In genomic region chr16:86452451-86452850, GRCh38 we compare ENCODE assay signal across 24 cellular contexts. TPM values are rescaled to one million over a fixed set of nuclear protein-coding genes. Genes with fewer than 3 reads are reported as not detected.
"Had no signal": no experiment of that assay in that cellular context is flagged by ENCODE, and none has a peak within 500 bp of the region (broad histone marks: within the 10 kb centered on the region; RNA-seq: fewer than 3 reads in every experiment).

No MANE protein-coding gene starts in this region.

- H3K27ac Mint-ChIP-seq: activated naive CD8-positive, alpha-beta T cell treated with anti-CD3 and anti-CD28 coated beads, Interleukin-2, amount 10 ng/mL, durations not matched to agents 7 days and 5 days; immature natural killer cell; natural killer cell treated with Interleukin-12 subunit alpha and Interleukin-12 subunit beta and Interleukin-15 and Interleukin-18, amount 100 ng/mL, for 72 hours; progenitor cell of endocrine pancreas; T-cell had no signal

- H3K4me3 ChIP-seq: colonic mucosa, esophagus muscularis mucosa, hepatocyte, left lung, spleen, tibial nerve had no signal

- H3K36me3 Mint-ChIP-seq: activated naive CD8-positive, alpha-beta T cell treated with anti-CD3 and anti-CD28 coated beads, Interleukin-2, amount 10 ng/mL, durations not matched to agents 7 days and 5 days; immature natural killer cell; natural killer cell treated with Interleukin-12 subunit alpha and Interleukin-12 subunit beta and Interleukin-15 and Interleukin-18, amount 100 ng/mL, for 72 hours; T-cell had no signal

- DNase-seq: activated naive CD4-positive, alpha-beta T cell treated with Interleukin-2 at 50 U/mL for 16 hours; activated naive CD8-positive, alpha-beta T cell treated with anti-CD3 and anti-CD28 coated beads, Interleukin-2, amount 10 ng/mL, durations not matched to agents 7 days and 5 days; activated T-cell treated with anti-CD3 and anti-CD28 coated beads, Interleukin-2, amount 50 U/mL, for 1 hour; amniotic stem cell; colonic mucosa; foreskin melanocyte; glutamatergic neuron; immature natural killer cell; kidney glomerular epithelial cell; left lung; mammary epithelial cell; midbrain; retina; spleen; stimulated activated CD4-positive, alpha-beta T cell treated with anti-CD3 and anti-CD28 coated beads, Interleukin-4, amount 100 ng/mL, for 1 hour; stimulated activated naive CD8-positive, alpha-beta T cell treated with anti-CD3 and anti-CD28 coated beads, Interleukin-15, Interleukin-2, amounts not matched to agents 100 U/mL and 50 U/mL, for 24 hours; substantia nigra; T-cell had no signal

- H3K27ac ChIP-seq: colonic mucosa, esophagus muscularis mucosa, hepatocyte, left lung, spleen, tibial nerve had no signal

- H3K9me3 Mint-ChIP-seq: activated naive CD8-positive, alpha-beta T cell treated with anti-CD3 and anti-CD28 coated beads, Interleukin-2, amount 10 ng/mL, durations not matched to agents 7 days and 5 days; immature natural killer cell; natural killer cell treated with Interleukin-12 subunit alpha and Interleukin-12 subunit beta and Interleukin-15 and Interleukin-18, amount 100 ng/mL, for 72 hours had no signal

- H3K4me1 ChIP-seq: colonic mucosa, spleen, tibial nerve had no signal

- H3K36me3 ChIP-seq: colonic mucosa, esophagus muscularis mucosa, left lung, spleen, tibial nerve had no signal

- H3K27me3 ChIP-seq: colonic mucosa, esophagus muscularis mucosa, hepatocyte had no signal

- H3K4me1 Mint-ChIP-seq: activated naive CD8-positive, alpha-beta T cell treated with anti-CD3 and anti-CD28 coated beads, Interleukin-2, amount 10 ng/mL, durations not matched to agents 7 days and 5 days had no signal

- H3K9me3 ChIP-seq: colonic mucosa, esophagus muscularis mucosa, left lung had no signal

- H3K4me3 Mint-ChIP-seq: activated naive CD8-positive, alpha-beta T cell treated with anti-CD3 and anti-CD28 coated beads, Interleukin-2, amount 10 ng/mL, durations not matched to agents 7 days and 5 days; immature natural killer cell; natural killer cell treated with Interleukin-12 subunit alpha and Interleukin-12 subunit beta and Interleukin-15 and Interleukin-18, amount 100 ng/mL, for 72 hours; T-cell had no signal

- ATAC-seq: left lung; natural killer cell treated with Interleukin-12 subunit alpha and Interleukin-12 subunit beta and Interleukin-15 and Interleukin-18, amount 100 ng/mL, for 72 hours; stimulated activated naive CD8-positive, alpha-beta T cell treated with anti-CD3 and anti-CD28 coated beads, Interleukin-15, Interleukin-2, amounts not matched to agents 100 U/mL and 50 U/mL, for 24 hours; T-cell had no signal

RNA-seq across cellular contexts. Expression of gene FOXF1, which starts 57.9 kb away (rescaled TPM):
- total RNA-seq: activated naive CD8-positive, alpha-beta T cell treated with anti-CD3 and anti-CD28 coated beads, Interleukin-2, amount 10 ng/mL, durations not matched to agents 7 days and 5 days; mammary epithelial cell; natural killer cell treated with Interleukin-12 subunit alpha and Interleukin-12 subunit beta and Interleukin-15 and Interleukin-18, amount 100 ng/mL, for 72 hours; osteocyte; progenitor cell of endocrine pancreas had no signal
- polyA plus RNA-seq: immature natural killer cell, mammary epithelial cell had no signal
